Comparison of ENCODE assay signal across 26 cellular contexts in the genomic region with DNA sequence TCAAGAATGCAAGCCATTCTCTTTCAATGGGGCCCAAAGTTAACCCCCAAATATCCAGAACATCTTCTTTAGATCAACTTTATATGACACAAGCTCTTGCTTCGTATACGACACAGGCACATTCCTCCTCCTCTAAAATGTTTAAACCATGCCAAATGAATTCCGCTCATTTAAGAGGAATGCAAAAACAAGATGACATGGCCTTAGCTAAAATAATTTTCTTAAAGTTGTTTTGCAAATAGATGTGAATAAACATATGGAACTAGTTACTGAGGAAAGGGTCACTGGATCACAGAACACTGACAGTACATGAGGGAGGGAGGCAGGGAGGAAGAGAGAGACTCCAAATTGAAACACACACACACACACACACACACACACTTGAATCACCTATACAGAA.
A peak's percentile ranks its signal among the peaks of the same experiment; 100 is the strongest.
DNase-seq lines count a peak whose midpoint lies in the region; ATAC-seq, FAIRE-seq and TF ChIP-seq lines count a peak whose summit lies in the region.
"Had no signal": no experiment of that assay in that cellular context is flagged by ENCODE, and none has a peak within 500 bp of the region (broad histone marks: within the 10 kb centered on the region; RNA-seq: fewer than 3 reads in every experiment).

No MANE protein-coding gene starts in this region.

- no peak overlapping the region for H3K4me2 ChIP-seq in astrocyte (ENCODE audit: low read length)
- H3K4me2 ChIP-seq: BLaER1 treated with 17β-estradiol and CSF1 and Interleukin-3, amounts not matched to agents 10 nM and 100 nM; KMS-11 had no signal

- H3K36me3 Mint-ChIP-seq in astrocyte (ENCODE audit: low read depth, unreplicated experiment): peaks cover 8% of the 10 kb centered on the region

- no peak overlapping the region for H3K4me3 Mint-ChIP-seq in astrocyte (ENCODE audit: unreplicated experiment)
- H3K4me3 Mint-ChIP-seq: activated CD4-positive, alpha-beta T cell treated with anti-CD3 and anti-CD28 coated beads, Interleukin-2, amount 10 ng/mL, durations not matched to agents 7 days and 5 days; activated naive CD8-positive, alpha-beta T cell treated with anti-CD3 and anti-CD28 coated beads for 36 hours; endodermal cell; T-helper 2 cell treated with Interferon-gamma antibody and Interleukin-4, amounts not matched to agents 5 μg/mL and 100 μg/mL, for 36 hours had no signal

- H3K4me1 ChIP-seq in astrocyte (ENCODE audit: insufficient read depth, low read length): no peaks in the 10 kb centered on the region

- no peaks in the 10 kb centered on the region for H3K27me3 ChIP-seq in astrocyte (ENCODE audit: insufficient read depth, low read length)
- H3K27me3 ChIP-seq: BLaER1 treated with 17β-estradiol and CSF1 and Interleukin-3, amounts not matched to agents 10 nM and 100 nM; brain microvascular endothelial cell; colonic mucosa had no signal

- H3K79me2 ChIP-seq in astrocyte (ENCODE audit: insufficient read depth, low read length): no peaks in the 10 kb centered on the region

- H3K27ac ChIP-seq in astrocyte (ENCODE audit: low read depth, low read length): no peak overlapping the region
- H3K27ac ChIP-seq: BLaER1 treated with 17β-estradiol and CSF1 and Interleukin-3, amounts not matched to agents 10 nM and 100 nM; brain microvascular endothelial cell; colonic mucosa; KMS-11; SK-N-MC; WERI-Rb-1 had no signal

- no peaks in the 10 kb centered on the region for H3K27me3 Mint-ChIP-seq in astrocyte (ENCODE audit: low read depth, unreplicated experiment)
- H3K27me3 Mint-ChIP-seq: activated CD4-positive, alpha-beta T cell treated with anti-CD3 and anti-CD28 coated beads, Interleukin-2, amount 10 ng/mL, durations not matched to agents 7 days and 5 days; activated naive CD8-positive, alpha-beta T cell treated with anti-CD3 and anti-CD28 coated beads for 36 hours had no signal

- no peak overlapping the region for H2AFZ ChIP-seq in astrocyte (ENCODE audit: low read depth, low read length)

- ATAC-seq in GM21528 (IDR thresholded peaks at IDR 0.05; ENCODE audit: low FRiP score, unreplicated experiment): no peak
- ATAC-seq: mucosa of descending colon had no signal

- no peaks in the 10 kb centered on the region for H3K9me3 ChIP-seq in astrocyte (ENCODE audit: insufficient read depth, low read depth, low read length)
- H3K9me3 ChIP-seq: BLaER1 treated with 17β-estradiol and CSF1 and Interleukin-3, amounts not matched to agents 10 nM and 100 nM; colonic mucosa; mucosa of descending colon had no signal

- no peak overlapping the region for H3K4me3 ChIP-seq in astrocyte (ENCODE audit: insufficient read depth, low read depth, low read length)
- H3K4me3 ChIP-seq: BLaER1 treated with 17β-estradiol and CSF1 and Interleukin-3, amounts not matched to agents 10 nM and 100 nM; colonic mucosa; mucosa of descending colon; SK-N-MC had no signal

- peaks cover 5% of the 10 kb centered on the region for H3K9me3 Mint-ChIP-seq in astrocyte (ENCODE audit: unreplicated experiment)
- H3K9me3 Mint-ChIP-seq: activated CD4-positive, alpha-beta T cell treated with anti-CD3 and anti-CD28 coated beads, Interleukin-2, amount 10 ng/mL, durations not matched to agents 7 days and 5 days; activated naive CD8-positive, alpha-beta T cell treated with anti-CD3 and anti-CD28 coated beads for 36 hours; endodermal cell; T-helper 2 cell treated with Interferon-gamma antibody and Interleukin-4, amounts not matched to agents 5 μg/mL and 100 μg/mL, for 36 hours had no signal

- FAIRE-seq in astrocyte (lab: Jason Lieb, UNC): no peak
- FAIRE-seq: HTR-8/SVneo, islet of Langerhans, RCC 7860, urothelium cell line had no signal

- no peak overlapping the region for H3K27ac Mint-ChIP-seq in astrocyte (ENCODE audit: unreplicated experiment)
- H3K27ac Mint-ChIP-seq: activated CD4-positive, alpha-beta T cell treated with anti-CD3 and anti-CD28 coated beads, Interleukin-2, amount 10 ng/mL, durations not matched to agents 7 days and 5 days; activated naive CD8-positive, alpha-beta T cell treated with anti-CD3 and anti-CD28 coated beads for 36 hours; endodermal cell; T-helper 2 cell treated with Interferon-gamma antibody and Interleukin-4, amounts not matched to agents 5 μg/mL and 100 μg/mL, for 36 hours had no signal

- no peaks in the 10 kb centered on the region for H4K20me1 ChIP-seq in astrocyte (ENCODE audit: insufficient read depth, low read length)
- H4K20me1 ChIP-seq: BLaER1 treated with 17β-estradiol and CSF1 and Interleukin-3, amounts not matched to agents 10 nM and 100 nM had no signal

- no peak for TF ChIP-seq CTCF in astrocyte (IDR thresholded peaks at IDR 0.05; ENCODE audit: insufficient read depth, low read depth, low read length)

- DNase-seq in GM03348 (ENCODE audit: low spot score) (peak; percentile 70), astrocyte (ENCODE audit: low read depth) (peak; percentile 33), fibroblast of the conjunctiva (ENCODE audit: low read depth) (peak; percentile 85), DMS53 treated with DMSO at 0.1 percent for 48 hours (lab: John Stamatoyannopoulos, UW; ENCODE audit: unreplicated experiment) (no peak), NCI-H2171 treated with DMSO at 0.1 percent for 48 hours (lab: John Stamatoyannopoulos, UW) (no peak), NCI-H1436 treated with DMSO at 0.1 percent for 48 hours (lab: John Stamatoyannopoulos, UW) (no peak)
- DNase-seq: activated CD4-positive, alpha-beta T cell treated with anti-CD3 and anti-CD28 coated beads, Interleukin-2, amount 10 ng/mL, durations not matched to agents 7 days and 5 days; activated naive CD8-positive, alpha-beta T cell treated with anti-CD3 and anti-CD28 coated beads for 36 hours; brain microvascular endothelial cell; colonic mucosa; endodermal cell; foreskin melanocyte; hippocampal formation; mucosa of descending colon; NCI-H2171; NCI-H526 had no signal

- no peak overlapping the region for H3K9ac ChIP-seq in astrocyte (ENCODE audit: low read length)
- H3K9ac ChIP-seq: BLaER1 treated with 17β-estradiol and CSF1 and Interleukin-3, amounts not matched to agents 10 nM and 100 nM; KMS-11 had no signal

- H3K36me3 ChIP-seq in astrocyte (ENCODE audit: insufficient read depth, low read length): no peaks in the 10 kb centered on the region
- H3K36me3 ChIP-seq: BLaER1 treated with 17β-estradiol and CSF1 and Interleukin-3, amounts not matched to agents 10 nM and 100 nM; brain microvascular endothelial cell; colonic mucosa; WERI-Rb-1 had no signal

- H3K4me1 Mint-ChIP-seq in astrocyte (ENCODE audit: low read depth, unreplicated experiment): no peaks in the 10 kb centered on the region
- H3K4me1 Mint-ChIP-seq: activated CD4-positive, alpha-beta T cell treated with anti-CD3 and anti-CD28 coated beads, Interleukin-2, amount 10 ng/mL, durations not matched to agents 7 days and 5 days; activated naive CD8-positive, alpha-beta T cell treated with anti-CD3 and anti-CD28 coated beads for 36 hours had no signal

Comparison
In these comparisons a context has a peak if more than half of its experiments do, and no peak if none do; other contexts are left out.
1. DNase-seq: peak in GM03348 (single experiment), astrocyte (single experiment) and fibroblast of the conjunctiva (single experiment); none in DMS53 treated with DMSO at 0.1 percent for 48 hours (single experiment), NCI-H2171 treated with DMSO at 0.1 percent for 48 hours (single experiment) and NCI-H1436 treated with DMSO at 0.1 percent for 48 hours (single experiment).